In the genomic region with DNA sequence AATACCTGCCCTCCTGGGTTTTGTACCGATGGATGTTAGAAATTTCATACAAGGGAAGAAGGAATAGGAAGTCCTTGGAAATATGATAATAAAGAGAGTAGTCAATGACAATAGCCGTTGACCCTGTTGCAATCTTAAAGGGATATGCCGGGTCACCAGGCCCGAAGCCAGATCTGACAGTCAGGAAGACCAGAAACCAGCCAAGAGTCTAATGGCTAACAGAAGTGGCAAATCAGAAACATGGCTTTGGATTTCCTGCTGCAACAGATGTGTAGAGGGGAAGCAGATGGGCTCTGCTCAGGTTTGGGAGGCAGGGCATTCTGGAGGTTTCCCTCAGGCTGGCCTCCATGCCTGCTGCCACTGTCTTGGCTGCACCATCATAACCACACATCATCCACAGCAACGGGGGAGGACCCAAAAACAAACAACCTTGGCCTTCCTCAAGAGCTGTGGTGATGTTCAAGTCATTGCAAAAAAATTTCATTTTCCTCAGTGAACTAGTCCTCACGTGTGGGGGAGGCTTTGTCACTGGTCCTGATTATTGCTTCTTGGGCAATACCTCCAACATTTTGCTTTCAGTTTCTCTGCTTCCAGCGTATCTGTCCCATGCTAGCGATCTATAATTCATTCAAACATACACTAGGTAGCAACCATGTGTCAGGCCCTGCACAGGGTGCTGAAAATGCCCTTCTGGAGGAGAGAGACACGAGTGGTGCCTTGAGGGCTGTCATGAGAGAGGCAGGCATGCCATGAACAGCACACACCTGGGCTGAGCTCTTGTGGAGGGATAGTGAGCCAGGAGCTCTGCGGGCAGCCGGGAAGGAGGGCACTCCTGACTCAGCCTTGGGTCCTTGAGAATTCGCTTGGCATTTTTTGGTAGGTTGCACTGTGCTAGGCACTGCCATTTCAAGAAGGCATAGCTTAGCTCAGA, we compare ENCODE assay signal across 9 cellular contexts. TPM values are rescaled to one million over a fixed set of nuclear protein-coding genes. Genes with fewer than 3 reads are reported as not detected.
DNase-seq lines count a peak whose midpoint lies in the region; ATAC-seq and TF ChIP-seq lines count a peak whose summit lies in the region.
"Had no signal": no experiment of that assay in that cellular context is flagged by ENCODE, and none has a peak within 500 bp of the region (broad histone marks: within the 10 kb centered on the region; RNA-seq: fewer than 3 reads in every experiment).

No MANE protein-coding gene starts in this region.

- H3K36me3 ChIP-seq in ascending aorta (no peaks in the 10 kb centered on the region), skeletal muscle satellite cell (ENCODE audit: insufficient read depth, low read length) (no peaks in the 10 kb centered on the region)

- H3K4me2 ChIP-seq in skeletal muscle satellite cell (ENCODE audit: low read length) = peak overlapping the region; percentile 43

- H3K4me1 ChIP-seq in ascending aorta = peaks cover 18% of the 10 kb centered on the region in 2 donors
- peaks cover 37% of the 10 kb centered on the region for H3K4me1 ChIP-seq in skeletal muscle satellite cell (ENCODE audit: control insufficient read depth, insufficient read depth, low read length)

- intact Hi-C loops in ascending aorta (cut with DNase I) (loop anchor here (2.0 kb wide), 2 partner anchors 45 to 75 kb away; no protein-coding TSS in a partner anchor), left ventricle myocardium superior (cut with micrococcal nuclease) (loop anchor here (5.0 kb wide), 1 partner anchor 47 kb away; a partner anchor contains a TSS)

- no peak for TF ChIP-seq CTCF in ascending aorta (IDR thresholded peaks at IDR 0.05)

- no peak overlapping the region for H3K4me3 ChIP-seq in ascending aorta
- peak overlapping the region; percentile 12 for H3K4me3 ChIP-seq in skeletal muscle satellite cell (ENCODE audit: low read length)

- H3K9ac ChIP-seq in skeletal muscle satellite cell (ENCODE audit: low read depth, low read length) = no peak overlapping the region

- no peaks in the 10 kb centered on the region for H3K9me3 ChIP-seq in ascending aorta
- no peaks in the 10 kb centered on the region for H3K9me3 ChIP-seq in skeletal muscle satellite cell (replicated peaks; ENCODE audit: low read length)

- ATAC-seq in left ventricle myocardium superior (no peak), HG03095 (IDR thresholded peaks at IDR 0.05; ENCODE audit: unreplicated experiment) (no peak), esophagus mucosa (no peak)

- DNase-seq in GM04504 (ENCODE audit: low read depth) (peak; percentile 84), ascending aorta (ENCODE audit: low spot score in 2 of 2) (no peak), left ventricle myocardium superior (peak; percentile 43), GM19240 (ENCODE audit: insufficient read length, low spot score) (no peak), HuH-7 (ENCODE audit: low spot score) (no peak)
- DNase-seq: activated CD4-positive, alpha-beta T cell treated with anti-CD3 and anti-CD28 coated beads, Interleukin-2, amount 10 ng/mL, durations not matched to agents 7 days and 5 days had no signal

- H3K27me3 ChIP-seq in ascending aorta (no peaks in the 10 kb centered on the region), skeletal muscle satellite cell (ENCODE audit: control insufficient read depth, insufficient read depth, low read length) (peaks cover 23% of the 10 kb centered on the region)

- H3K27ac ChIP-seq in ascending aorta = peak overlapping the region; percentile 1 to 44

RNA-seq across cellular contexts. Expression of a gene that starts 48.2 kb away (rescaled TPM):
- 35.4 TPM for total RNA-seq in ascending aorta
- total RNA-seq in left ventricle myocardium superior = 5.8 TPM
- 3.0 and 3.3 TPM in 2 replicates for total RNA-seq in skeletal muscle satellite cell (2012; rRNA removed)
- 35.8 TPM for total RNA-seq in esophagus mucosa

Comparison
In these comparisons a context has a peak if more than half of its experiments do, and no peak if none do; other contexts are left out.
1. DNase-seq: peak in GM04504 (single experiment) and left ventricle myocardium superior (single experiment); none in ascending aorta (0 of 2), GM19240 (single experiment) and HuH-7 (single experiment).